In genomic region chr13:113815151-113816058, GRCh38 we compare ENCODE assay signal across 8 cellular contexts. TPM values are rescaled to one million over a fixed set of nuclear protein-coding genes. Genes with fewer than 3 reads are reported as not detected.
DNase-seq lines count a peak whose midpoint lies in the region; TF ChIP-seq lines count a peak whose summit lies in the region.

No MANE protein-coding gene starts in this region.

- peaks cover 12% of the 10 kb centered on the region for H3K36me3 Mint-ChIP-seq in T-helper 2 cell treated with Interferon-gamma antibody and Interleukin-4, amounts not matched to agents 5 μg/mL and 100 μg/mL, for 36 hours (ENCODE audit: low read depth)

- in situ Hi-C loops in G401 (cut with HindIII; ENCODE audit: low sequenced_read_pairs), result no loop called here

- no peak for TF ChIP-seq POLR2A in esophagus squamous epithelium (IDR thresholded peaks at IDR 0.05)

- H3K36me3 ChIP-seq in esophagus squamous epithelium, result peaks cover 0 to 10% (median 0%) of the 10 kb centered on the region in 3 donors
- no peaks in the 10 kb centered on the region for H3K36me3 ChIP-seq in thymus (ENCODE audit: control insufficient read depth, insufficient read depth)

- peak overlapping the region; percentile 96 for H3K4me3 Mint-ChIP-seq in T-helper 2 cell treated with Interferon-gamma antibody and Interleukin-4, amounts not matched to agents 5 μg/mL and 100 μg/mL, for 36 hours

- no peaks in the 10 kb centered on the region for H3K27me3 Mint-ChIP-seq in T-helper 2 cell treated with Interferon-gamma antibody and Interleukin-4, amounts not matched to agents 5 μg/mL and 100 μg/mL, for 36 hours (ENCODE audit: low read depth)

- H3K9me3 ChIP-seq in esophagus squamous epithelium (no peaks in the 10 kb centered on the region), thymus (ENCODE audit: control insufficient read depth) (no peaks in the 10 kb centered on the region)

- no peak for TF ChIP-seq CTCF in esophagus squamous epithelium (IDR thresholded peaks at IDR 0.05)

- intact Hi-C loops in esophagus squamous epithelium (cut with DNase I), result loop anchor here (5.0 kb wide), 1 partner anchor 92 kb away; no protein-coding TSS in a partner anchor

- H3K4me3 ChIP-seq in esophagus squamous epithelium (peak overlapping the region in 3 of 4 donors; percentile 2 to 50 (median 30)), thymus (ENCODE audit: low read length) (peak overlapping the region; percentile 23)

- peaks cover under 1% of the 10 kb centered on the region for H3K9me3 Mint-ChIP-seq in T-helper 2 cell treated with Interferon-gamma antibody and Interleukin-4, amounts not matched to agents 5 μg/mL and 100 μg/mL, for 36 hours

- H3K27me3 ChIP-seq in esophagus squamous epithelium (no peaks in the 10 kb centered on the region), thymus (ENCODE audit: control insufficient read depth, insufficient read depth) (no peaks in the 10 kb centered on the region)

- DNase-seq in activated naive CD4-positive, alpha-beta T cell treated with Interleukin-2 at 50 U/mL for 16 hours, result peak; percentile 5
- DNase-seq in activated naive CD4-positive, alpha-beta T cell treated with anti-CD3 and anti-CD28 coated beads, Interleukin-2, amount 50 U/mL, for 16 hours, result no peak
- DNase-seq in T-helper 2 cell treated with Interferon-gamma antibody and Interleukin-4, amounts not matched to agents 5 μg/mL and 100 μg/mL, for 36 hours (ENCODE audit: low spot score), result peak; percentile 38
- DNase-seq in esophagus squamous epithelium (lab: John Stamatoyannopoulos, UW), result no peak
- no peak for DNase-seq in G401 (ENCODE audit: low spot score)
- no peak for DNase-seq in NK-92 treated with Interleukin-12 subunit alpha and Interleukin-12 subunit beta, amount 100 ng/mL, for 24 hours (lab: John Stamatoyannopoulos, UW)
- no peak for DNase-seq in NCI-H524 (lab: John Stamatoyannopoulos, UW)

- H3K27ac ChIP-seq in esophagus squamous epithelium, result peak overlapping the region in 3 of 4 donors; percentile 3 to 38 (median 11)
- H3K27ac ChIP-seq in thymus (ENCODE audit: low read depth), result no peak overlapping the region

- H3K4me1 Mint-ChIP-seq in T-helper 2 cell treated with Interferon-gamma antibody and Interleukin-4, amounts not matched to agents 5 μg/mL and 100 μg/mL, for 36 hours (ENCODE audit: low read depth), result peaks cover 15% of the 10 kb centered on the region

- H3K27ac Mint-ChIP-seq in T-helper 2 cell treated with Interferon-gamma antibody and Interleukin-4, amounts not matched to agents 5 μg/mL and 100 μg/mL, for 36 hours, result peak overlapping the region; percentile 85

- 65 to 68% methylated on average over 31 of the region's 42 CpGs for WGBS in esophagus squamous epithelium, 2 donors
- WGBS in thymus, result 62% methylated on average over 42 of the region's 42 CpGs

- H3K4me1 ChIP-seq in esophagus squamous epithelium (peaks cover 20 to 57% (median 24%) of the 10 kb centered on the region in 3 donors), thymus (ENCODE audit: control insufficient read depth, insufficient read depth, low read length) (peaks cover 4% of the 10 kb centered on the region)

RNA-seq across cellular contexts. Expression of gene GAS6, which starts 48.5 kb away (rescaled TPM):
- 100 to 1,000 TPM in 1 of 4 donors, 10 to 100 TPM in 3; 43.0 to 112 (median 68.5) TPM for total RNA-seq in esophagus squamous epithelium
- 89.4 TPM for polyA plus RNA-seq in thymus
- 16.0 and 16.2 TPM in 2 replicates for total RNA-seq in G401 (2014; rRNA removed; shearing (Covaris generic))

RNA-seq across cellular contexts. Expression of gene TMEM255B, which starts 56.4 kb away (rescaled TPM):
- total RNA-seq in esophagus squamous epithelium, result 1 to 10 TPM in 2 of 4 donors, under 1 TPM in 1, not detected in 1; 0.30 to 9.2 (median 3.2) TPM
- 7.2 TPM for polyA plus RNA-seq in thymus
- total RNA-seq in G401 (2014; rRNA removed; shearing (Covaris generic)), result 1.2 TPM in 1 of 2 replicates, not detected in the other

Comparison
In these comparisons a context has a peak if more than half of its experiments do, and no peak if none do; other contexts are left out.
1. DNase-seq: peak in activated naive CD4-positive, alpha-beta T cell treated with Interleukin-2 at 50 U/mL for 16 hours (single experiment) and T-helper 2 cell treated with Interferon-gamma antibody and Interleukin-4, amounts not matched to agents 5 μg/mL and 100 μg/mL, for 36 hours (single experiment); none in activated naive CD4-positive, alpha-beta T cell treated with anti-CD3 and anti-CD28 coated beads, Interleukin-2, amount 50 U/mL, for 16 hours (single experiment), esophagus squamous epithelium (single experiment), G401 (single experiment), NK-92 treated with Interleukin-12 subunit alpha and Interleukin-12 subunit beta, amount 100 ng/mL, for 24 hours (single experiment) and NCI-H524 (0 of 2).